8 cellular contexts compared by ENCODE assay signal in the genomic region with DNA sequence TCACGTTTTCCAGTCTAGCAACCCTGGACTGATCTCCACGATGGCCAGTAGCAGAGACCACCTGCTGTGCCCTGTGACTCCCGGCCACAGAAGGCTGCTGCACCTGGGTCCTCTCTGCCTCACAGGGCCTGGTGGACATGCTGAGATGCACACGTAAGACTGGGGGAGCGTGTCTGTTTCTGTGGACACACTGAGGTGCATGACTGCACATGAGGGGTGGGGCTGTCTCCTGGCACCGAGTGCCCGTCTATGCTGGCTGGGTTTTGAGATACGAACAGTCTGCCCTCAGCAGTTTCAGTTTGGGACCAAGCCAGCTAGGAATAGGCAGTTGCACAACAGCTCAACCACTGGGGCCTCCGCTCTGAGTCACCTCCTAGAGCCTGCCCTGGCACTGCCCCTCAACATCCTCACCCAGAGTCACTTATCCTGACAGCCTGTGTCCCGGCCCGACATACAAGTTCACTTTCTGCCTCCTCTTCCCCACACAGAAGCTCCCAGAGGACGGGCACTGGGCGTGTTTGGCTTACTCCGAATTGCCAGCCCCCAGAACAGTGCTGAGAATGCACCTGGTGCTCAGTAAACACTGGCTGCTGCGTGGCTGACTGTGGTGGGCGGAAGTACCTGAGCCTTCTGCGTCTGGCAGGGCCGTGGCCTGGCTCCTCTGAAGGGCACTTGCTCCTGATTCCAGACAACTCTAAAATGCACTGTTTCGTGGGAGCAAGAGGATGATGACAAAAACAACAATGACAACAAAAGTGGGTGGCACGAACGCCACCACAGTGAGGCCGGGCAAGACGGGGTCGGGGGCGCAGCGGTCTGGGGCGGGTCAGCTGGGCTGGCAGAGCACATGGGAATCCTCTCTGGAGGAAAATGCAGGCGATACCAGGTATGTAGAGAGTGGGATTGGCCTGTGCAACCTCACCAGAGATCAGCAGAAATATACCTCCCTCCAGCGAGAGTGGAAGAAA. TPM values are rescaled to one million over a fixed set of nuclear protein-coding genes. Genes with fewer than 3 reads are reported as not detected.
DNase-seq lines count a peak whose midpoint lies in the region; ATAC-seq and TF ChIP-seq lines count a peak whose summit lies in the region.

No MANE protein-coding gene starts in this region.

- peaks cover 9% of the 10 kb centered on the region for H3K27me3 Mint-ChIP-seq in activated naive CD8-positive, alpha-beta T cell treated with anti-CD3 and anti-CD28 coated beads for 36 hours

- DNase-seq in NCI-H748 (lab: John Stamatoyannopoulos, UW; ENCODE audit: unreplicated experiment) (peak; percentile 0), NCI-H748 treated with DMSO at 0.1 percent for 48 hours (lab: John Stamatoyannopoulos, UW) (no peak), SKM-1 treated with dmso at 0.1 percent for 144 hours (lab: John Stamatoyannopoulos, UW; ENCODE audit: unreplicated experiment) (peak; percentile 88), left ventricle myocardium superior (peak; percentile 37), stromal cell of bone marrow (ENCODE audit: low read depth) (peak; percentile 83), OCI-LY7 (ENCODE audit: low spot score) (no peak)
- DNase-seq in activated naive CD8-positive, alpha-beta T cell treated with anti-CD3 and anti-CD28 coated beads for 36 hours, result no peak

- H3K9me3 ChIP-seq in OCI-LY7 (ENCODE audit: low read length), result no peaks in the 10 kb centered on the region

- H3K36me3 Mint-ChIP-seq in activated naive CD8-positive, alpha-beta T cell treated with anti-CD3 and anti-CD28 coated beads for 36 hours, result no peaks in the 10 kb centered on the region

- no peaks in the 10 kb centered on the region for H3K79me2 ChIP-seq in OCI-LY7 (ENCODE audit: insufficient read depth, low read depth, low read length)

- TF ChIP-seq CTCF in OCI-LY7 (conservative IDR thresholded peaks at IDR 0.05; ENCODE audit: low read length), result no peak

- no peaks in the 10 kb centered on the region for H3K36me3 ChIP-seq in OCI-LY7 (ENCODE audit: insufficient read depth, low read length)

- CTCF ChIA-PET in OCI-LY7 (lab: Charles Lee; ENCODE audit: unreplicated experiment), result no interaction called here

- intact Hi-C loops in left ventricle myocardium superior (cut with micrococcal nuclease), result no loop called here
- intact Hi-C loops in OCI-LY7 (cut with micrococcal nuclease; ENCODE audit: unreplicated experiment), result no loop called here

- H3K9me2 ChIP-seq in OCI-LY7 (ENCODE audit: insufficient read depth, low read length), result no peaks in the 10 kb centered on the region

- ATAC-seq in left ventricle myocardium superior, result peak; percentile 86
- no peak for ATAC-seq in GM19324 (IDR thresholded peaks at IDR 0.05; ENCODE audit: low FRiP score, unreplicated experiment)

- POLR2A ChIA-PET in OCI-LY7 (lab: Charles Lee), result interaction anchor here (0.6 kb wide), 1 partner anchor 403 kb away, joined by 3 read pairs; no protein-coding TSS in a partner anchor

- no peaks in the 10 kb centered on the region for H3K9me3 Mint-ChIP-seq in activated naive CD8-positive, alpha-beta T cell treated with anti-CD3 and anti-CD28 coated beads for 36 hours

- no peak overlapping the region for H3K4me3 Mint-ChIP-seq in activated naive CD8-positive, alpha-beta T cell treated with anti-CD3 and anti-CD28 coated beads for 36 hours

- no peaks in the 10 kb centered on the region for H3K4me1 ChIP-seq in OCI-LY7 (ENCODE audit: insufficient read depth, low read length, poor library complexity, severe bottlenecking)

- H4K20me1 ChIP-seq in OCI-LY7 (ENCODE audit: insufficient read depth, low read length), result no peaks in the 10 kb centered on the region

- no peak overlapping the region for H3K4me3 ChIP-seq in OCI-LY7 (ENCODE audit: low read depth, low read length, poor library complexity, severe bottlenecking)

- no peak overlapping the region for H2AFZ ChIP-seq in OCI-LY7 (ENCODE audit: low read length)

- no TSS peak for BruUV-seq in OCI-LY7 (replicated peaks; lab: Mats Ljungman, UMichigan)

- H3K27ac Mint-ChIP-seq in activated naive CD8-positive, alpha-beta T cell treated with anti-CD3 and anti-CD28 coated beads for 36 hours, result no peak overlapping the region

- H3K4me1 Mint-ChIP-seq in activated naive CD8-positive, alpha-beta T cell treated with anti-CD3 and anti-CD28 coated beads for 36 hours, result no peaks in the 10 kb centered on the region

- no peak overlapping the region for H3K27ac ChIP-seq in OCI-LY7 (ENCODE audit: low read depth, low read length, poor library complexity, severe bottlenecking)

- no peak overlapping the region for H3K4me2 ChIP-seq in OCI-LY7 (ENCODE audit: low read length)

RNA-seq across cellular contexts. Expression of a gene that starts 30.9 kb away (rescaled TPM):
- total RNA-seq in left ventricle myocardium superior (0.62 TPM), OCI-LY7 (2022) (not detected in 2 replicates)
- total RNA-seq in OCI-LY7 (2014; rRNA removed; shearing (Covaris generic)), result not detected in 2 replicates
- 1 to 10 TPM; 3.3 to 3.8 TPM for total RNA-seq in activated naive CD8-positive, alpha-beta T cell treated with anti-CD3 and anti-CD28 coated beads for 36 hours

Comparison
In these comparisons a context has a peak if more than half of its experiments do, and no peak if none do; other contexts are left out.
1. DNase-seq: peak in NCI-H748 (single experiment), SKM-1 treated with dmso at 0.1 percent for 144 hours (single experiment), left ventricle myocardium superior (single experiment) and stromal cell of bone marrow (single experiment); none in NCI-H748 treated with DMSO at 0.1 percent for 48 hours (single experiment), OCI-LY7 (single experiment) and activated naive CD8-positive, alpha-beta T cell treated with anti-CD3 and anti-CD28 coated beads for 36 hours (single experiment).